ENCODE assay signal across 30 cellular contexts in the genomic region with DNA sequence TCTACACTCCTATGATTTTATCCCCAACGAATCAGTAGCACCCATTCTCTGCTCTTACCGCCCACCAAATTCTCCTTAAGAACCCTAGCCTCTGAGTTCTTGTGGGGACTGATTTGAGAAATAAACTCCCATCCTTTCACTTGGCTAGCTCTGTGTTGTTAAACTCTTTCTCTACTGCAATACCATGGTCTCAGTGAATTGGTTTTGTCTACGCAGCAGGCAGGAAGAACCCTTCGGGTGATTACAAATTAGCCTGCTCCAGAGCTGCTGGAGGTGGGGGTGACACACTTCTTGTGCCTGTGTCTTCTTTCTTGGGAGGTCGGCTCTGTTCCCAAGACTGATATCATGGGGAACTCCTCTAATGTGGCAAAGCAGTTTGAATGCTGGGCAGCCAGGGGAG.
"Had no signal": no experiment of that assay in that cellular context is flagged by ENCODE, and none has a peak within 500 bp of the region (broad histone marks: within the 10 kb centered on the region; RNA-seq: fewer than 3 reads in every experiment).

No MANE protein-coding gene starts in this region.

- H3K9me3 Mint-ChIP-seq: activated CD4-positive, alpha-beta memory T cell treated with anti-CD3 and anti-CD28 coated beads, Interleukin-2, amount 10 ng/mL, durations not matched to agents 7 days and 5 days; activated CD4-positive, alpha-beta T cell treated with anti-CD3 and anti-CD28 coated beads, Interleukin-2, amount 10 ng/mL, durations not matched to agents 7 days and 5 days; activated naive CD4-positive, alpha-beta T cell treated with anti-CD3 and anti-CD28 coated beads for 36 hours; activated naive CD4-positive, alpha-beta T cell treated with anti-CD3 and anti-CD28 coated beads, Interleukin-2, amount 50 U/mL, for 24 hours; activated naive CD8-positive, alpha-beta T cell treated with anti-CD3 and anti-CD28 coated beads for 36 hours; activated naive CD8-positive, alpha-beta T cell treated with anti-CD3 and anti-CD28 coated beads, Interleukin-2, amount 50 U/mL, for 24 hours; activated T-helper 1 cell treated with anti-CD3 and anti-CD28 coated beads, Interleukin-12 subunit alpha, Interleukin-12 subunit beta, Interleukin-2, Interleukin-4 antibody, amounts not matched to agents 30 ng/mL and 10 ng/mL and 1 ng/mL, durations not matched to agents 14 hours and 24 hours and 36 hours; activated T-helper 2 cell treated with anti-CD3 and anti-CD28 coated beads, Interferon-gamma antibody, Interleukin-2, Interleukin-4, amounts not matched to agents 10 μg/mL and 5 μg/mL and 100 μg/mL, durations not matched to agents 14 hours and 24 hours and 36 hours; endodermal cell; WTC11 had no signal

- H3K27ac Mint-ChIP-seq: activated CD4-positive, alpha-beta memory T cell treated with anti-CD3 and anti-CD28 coated beads, Interleukin-2, amount 10 ng/mL, durations not matched to agents 7 days and 5 days; activated CD4-positive, alpha-beta T cell treated with anti-CD3 and anti-CD28 coated beads, Interleukin-2, amount 10 ng/mL, durations not matched to agents 7 days and 5 days; activated naive CD4-positive, alpha-beta T cell treated with anti-CD3 and anti-CD28 coated beads for 36 hours; activated naive CD4-positive, alpha-beta T cell treated with anti-CD3 and anti-CD28 coated beads, Interleukin-2, amount 50 U/mL, for 24 hours; activated naive CD8-positive, alpha-beta T cell treated with anti-CD3 and anti-CD28 coated beads for 36 hours; activated naive CD8-positive, alpha-beta T cell treated with anti-CD3 and anti-CD28 coated beads, Interleukin-2, amount 50 U/mL, for 24 hours; activated T-helper 1 cell treated with anti-CD3 and anti-CD28 coated beads, Interleukin-12 subunit alpha, Interleukin-12 subunit beta, Interleukin-2, Interleukin-4 antibody, amounts not matched to agents 30 ng/mL and 10 ng/mL and 1 ng/mL, durations not matched to agents 14 hours and 24 hours and 36 hours; activated T-helper 2 cell treated with anti-CD3 and anti-CD28 coated beads, Interferon-gamma antibody, Interleukin-2, Interleukin-4, amounts not matched to agents 10 μg/mL and 5 μg/mL and 100 μg/mL, durations not matched to agents 14 hours and 24 hours and 36 hours; endodermal cell; WTC11 had no signal

- H3K4me3 ChIP-seq: adrenal gland, body of pancreas, colonic mucosa, dorsolateral prefrontal cortex, gastrocnemius medialis, heart left ventricle had no signal

- H3K36me3 Mint-ChIP-seq: activated naive CD4-positive, alpha-beta T cell treated with anti-CD3 and anti-CD28 coated beads, Interleukin-2, amount 50 U/mL, for 24 hours; activated naive CD8-positive, alpha-beta T cell treated with anti-CD3 and anti-CD28 coated beads for 36 hours; WTC11 had no signal

- DNase-seq: activated CD4-positive, alpha-beta memory T cell treated with anti-CD3 and anti-CD28 coated beads, Interleukin-2, amount 10 ng/mL, durations not matched to agents 7 days and 5 days; activated CD4-positive, alpha-beta T cell treated with anti-CD3 and anti-CD28 coated beads for 1 hour; activated CD4-positive, alpha-beta T cell treated with anti-CD3 and anti-CD28 coated beads for 4 hours; activated CD4-positive, alpha-beta T cell treated with anti-CD3 and anti-CD28 coated beads, Interleukin-2, amount 10 ng/mL, durations not matched to agents 7 days and 5 days; activated CD4-positive, alpha-beta T cell treated with anti-CD3 and anti-CD28 coated beads, Interleukin-2, amount 50 U/mL, for 4 hours; activated effector memory CD4-positive, alpha-beta T cell treated with anti-CD3 and anti-CD28 coated beads, Interleukin-2, amount 50 U/mL, for 16 hours; activated naive CD4-positive, alpha-beta T cell treated with anti-CD3 and anti-CD28 coated beads for 36 hours; activated naive CD8-positive, alpha-beta T cell treated with anti-CD3 and anti-CD28 coated beads for 36 hours; activated naive CD8-positive, alpha-beta T cell treated with anti-CD3 and anti-CD28 coated beads, Interleukin-2, amount 50 U/mL, for 24 hours; activated T-cell treated with anti-CD3 and anti-CD28 coated beads, Interleukin-2, amount 50 U/mL, for 48 hours; amygdala; body of pancreas; caudate nucleus; cerebellar nuclear complex; colonic mucosa; dorsolateral prefrontal cortex; effector memory CD4-positive, alpha-beta T cell; endodermal cell; foreskin keratinocyte; gastrocnemius medialis; glutamatergic neuron; heart left ventricle; T-helper 2 cell had no signal

- H3K4me1 Mint-ChIP-seq: activated CD4-positive, alpha-beta memory T cell treated with anti-CD3 and anti-CD28 coated beads, Interleukin-2, amount 10 ng/mL, durations not matched to agents 7 days and 5 days; activated CD4-positive, alpha-beta T cell treated with anti-CD3 and anti-CD28 coated beads, Interleukin-2, amount 10 ng/mL, durations not matched to agents 7 days and 5 days; activated naive CD4-positive, alpha-beta T cell treated with anti-CD3 and anti-CD28 coated beads, Interleukin-2, amount 50 U/mL, for 24 hours; activated naive CD8-positive, alpha-beta T cell treated with anti-CD3 and anti-CD28 coated beads for 36 hours; activated naive CD8-positive, alpha-beta T cell treated with anti-CD3 and anti-CD28 coated beads, Interleukin-2, amount 50 U/mL, for 24 hours had no signal

- H3K4me1 ChIP-seq: colonic mucosa, foreskin keratinocyte had no signal

- ATAC-seq: activated naive CD8-positive, alpha-beta T cell treated with anti-CD3 and anti-CD28 coated beads, Interleukin-2, amount 50 U/mL, for 24 hours; body of pancreas; esophagus mucosa; foreskin keratinocyte; gastrocnemius medialis; heart left ventricle; WTC11 had no signal

- H3K27ac ChIP-seq: foreskin keratinocyte, VCaP had no signal

- H3K27me3 ChIP-seq: adrenal gland, body of pancreas, colonic mucosa, dorsolateral prefrontal cortex, gastrocnemius medialis had no signal

- H3K36me3 ChIP-seq: adrenal gland, colonic mucosa, gastrocnemius medialis had no signal

- H3K9me3 ChIP-seq: adrenal gland, body of pancreas, colonic mucosa, gastrocnemius medialis, heart left ventricle had no signal

- H3K4me3 Mint-ChIP-seq: activated CD4-positive, alpha-beta memory T cell treated with anti-CD3 and anti-CD28 coated beads, Interleukin-2, amount 10 ng/mL, durations not matched to agents 7 days and 5 days; activated CD4-positive, alpha-beta T cell treated with anti-CD3 and anti-CD28 coated beads, Interleukin-2, amount 10 ng/mL, durations not matched to agents 7 days and 5 days; activated naive CD4-positive, alpha-beta T cell treated with anti-CD3 and anti-CD28 coated beads for 36 hours; activated naive CD4-positive, alpha-beta T cell treated with anti-CD3 and anti-CD28 coated beads, Interleukin-2, amount 50 U/mL, for 24 hours; activated naive CD8-positive, alpha-beta T cell treated with anti-CD3 and anti-CD28 coated beads for 36 hours; activated naive CD8-positive, alpha-beta T cell treated with anti-CD3 and anti-CD28 coated beads, Interleukin-2, amount 50 U/mL, for 24 hours; activated T-helper 1 cell treated with anti-CD3 and anti-CD28 coated beads, Interleukin-12 subunit alpha, Interleukin-12 subunit beta, Interleukin-2, Interleukin-4 antibody, amounts not matched to agents 30 ng/mL and 10 ng/mL and 1 ng/mL, durations not matched to agents 14 hours and 24 hours and 36 hours; endodermal cell; WTC11 had no signal
